In genomic region chr13:34017231-34017630, GRCh38 we compare ENCODE assay signal across 16 cellular contexts.
"Had no signal": no experiment of that assay in that cellular context is flagged by ENCODE, and none has a peak within 500 bp of the region (broad histone marks: within the 10 kb centered on the region; RNA-seq: fewer than 3 reads in every experiment).

No MANE protein-coding gene starts in this region.

- H3K9ac ChIP-seq: neural progenitor cell had no signal

- H3K4me3 ChIP-seq: coronary artery, heart right ventricle, lower lobe of right lung, neural progenitor cell, upper lobe of left lung had no signal

- H3K4me3 Mint-ChIP-seq: activated T-cell treated with anti-CD3 and anti-CD28 coated beads, Interleukin-2, amount 50 U/mL, for 24 hours; activated T-helper 17 cell treated with anti-CD3 and anti-CD28 coated beads, Interleukin-2, amount 50 U/mL, for 72 hours; naive thymus-derived CD4-positive, alpha-beta T cell; neural progenitor cell had no signal

- H3K27me3 Mint-ChIP-seq: activated T-cell treated with anti-CD3 and anti-CD28 coated beads, Interleukin-2, amount 50 U/mL, for 24 hours had no signal

- DNase-seq: activated T-cell treated with anti-CD3 and anti-CD28 coated beads, Interleukin-2, amount 50 U/mL, for 24 hours; heart right ventricle; kidney; lower lobe of right lung; naive thymus-derived CD4-positive, alpha-beta T cell; posterior cingulate gyrus; retina; stimulated activated CD4-positive, alpha-beta T cell treated with anti-CD3 and anti-CD28 coated beads, Interleukin-4, amount 100 ng/mL, for 24 hours; stimulated activated naive CD4-positive, alpha-beta T cell treated with Interleukin-2 at 50 U/mL for 16 hours; upper lobe of left lung had no signal

- H3K4me1 ChIP-seq: heart right ventricle, lower lobe of right lung, neural progenitor cell, upper lobe of left lung had no signal

- H3K9me3 ChIP-seq: upper lobe of left lung had no signal

- H3K27ac ChIP-seq: coronary artery, heart right ventricle, lower lobe of right lung, neural progenitor cell, upper lobe of left lung had no signal

- ATAC-seq: activated naive CD4-positive, alpha-beta T cell treated with anti-CD3 and anti-CD28 coated beads, Interleukin-2, amount 50 U/mL, for 72 hours; activated T-helper 17 cell treated with anti-CD3 and anti-CD28 coated beads, Interleukin-2, amount 50 U/mL, for 72 hours; heart right ventricle; left lobe of liver; lower lobe of right lung; naive thymus-derived CD4-positive, alpha-beta T cell had no signal

- H3K27me3 ChIP-seq: neural progenitor cell, upper lobe of left lung had no signal

- H3K4me1 Mint-ChIP-seq: activated T-helper 17 cell treated with anti-CD3 and anti-CD28 coated beads, Interleukin-2, amount 50 U/mL, for 72 hours; naive thymus-derived CD4-positive, alpha-beta T cell had no signal

- H3K36me3 ChIP-seq: heart right ventricle, lower lobe of right lung, neural progenitor cell, upper lobe of left lung had no signal

- H3K27ac Mint-ChIP-seq: activated naive CD4-positive, alpha-beta T cell treated with anti-CD3 and anti-CD28 coated beads, Interleukin-2, amount 50 U/mL, for 72 hours; activated T-cell treated with anti-CD3 and anti-CD28 coated beads, Interleukin-2, amount 50 U/mL, for 24 hours; activated T-helper 17 cell treated with anti-CD3 and anti-CD28 coated beads, Interleukin-2, amount 50 U/mL, for 72 hours; naive thymus-derived CD4-positive, alpha-beta T cell; neural progenitor cell had no signal

- FAIRE-seq: astrocyte had no signal

- H3K36me3 Mint-ChIP-seq: activated naive CD4-positive, alpha-beta T cell treated with anti-CD3 and anti-CD28 coated beads, Interleukin-2, amount 50 U/mL, for 72 hours had no signal

- H3K4me2 ChIP-seq: neural progenitor cell had no signal

- H2AFZ ChIP-seq: neural progenitor cell had no signal
